Comparison of ENCODE assay signal across 8 cellular contexts in genomic region chr3:44992555-44993470, GRCh38. TPM values are rescaled to one million over a fixed set of nuclear protein-coding genes. Genes with fewer than 3 reads are reported as not detected.
A peak's percentile ranks its signal among the peaks of the same experiment; 100 is the strongest.
DNase-seq lines count a peak whose midpoint lies in the region; ATAC-seq and TF ChIP-seq lines count a peak whose summit lies in the region.

No MANE protein-coding gene starts in this region.

- H3K27me3 ChIP-seq in Peyer's patch (no peaks in the 10 kb centered on the region), spleen (replicated peaks in 1 of 7) (no peaks in the 10 kb centered on the region)

- TF ChIP-seq POLR2A in Peyer's patch (IDR thresholded peaks at IDR 0.05) (no peak), spleen (IDR thresholded peaks at IDR 0.05) (no peak)

- no peaks in the 10 kb centered on the region for H3K9me3 Mint-ChIP-seq in activated CD8-positive, alpha-beta memory T cell treated with anti-CD3 and anti-CD28 coated beads, Interleukin-2, amount 10 ng/mL, durations not matched to agents 7 days and 5 days (ENCODE audit: low read depth)

- peaks cover 0 to 29% (median 5%) of the 10 kb centered on the region in 4 donors for H3K4me1 ChIP-seq in Peyer's patch
- peaks cover 0 to 24% (median 7%) of the 10 kb centered on the region in 6 donors for H3K4me1 ChIP-seq in spleen

- CTCF ChIA-PET in activated CD8-positive, alpha-beta memory T cell treated with anti-CD3 and anti-CD28 coated beads, Interleukin-2, amount 10 ng/mL, durations not matched to agents 7 days and 5 days (lab: Charles Lee): interaction anchor here (0.7 to 2.9 kb wide), 9 partner anchors 8 to 217 kb away, joined by 3 to 17 read pairs (median 4); partner anchors contain the start of genes EXOSC7 and ZDHHC3

- no peak overlapping the region for H3K4me3 Mint-ChIP-seq in activated CD8-positive, alpha-beta memory T cell treated with anti-CD3 and anti-CD28 coated beads, Interleukin-2, amount 10 ng/mL, durations not matched to agents 7 days and 5 days

- peaks cover 0 to 46% (median 0%) of the 10 kb centered on the region in 3 donors for H3K36me3 ChIP-seq in Peyer's patch
- peaks cover 0 to 79% (median 43%) of the 10 kb centered on the region in 6 donors for H3K36me3 ChIP-seq in spleen

- 60 to 81% (median 71%) methylated on average over 7 of the region's 7 CpGs for WGBS in spleen, 5 donors

- TF ChIP-seq CTCF in Peyer's patch (IDR thresholded peaks at IDR 0.05): peak; percentile 27 to 48 (median 43)
- TF ChIP-seq CTCF in spleen (IDR thresholded peaks at IDR 0.05 in 8 of 11, conservative IDR thresholded peaks at IDR 0.05 in 3 of 11): peak in 10 of 11 experiments; percentile 12 to 71 (median 56)

- H3K27ac ChIP-seq in Peyer's patch (peak overlapping the region in 1 of 4 donors; percentile 60), spleen (peak overlapping the region in 2 of 8 donors; percentile 1 to 26)

- H3K4me3 ChIP-seq in Peyer's patch (no peak overlapping the region), spleen (no peak overlapping the region)

- H3K4me1 Mint-ChIP-seq in activated CD8-positive, alpha-beta memory T cell treated with anti-CD3 and anti-CD28 coated beads, Interleukin-2, amount 10 ng/mL, durations not matched to agents 7 days and 5 days: peaks cover 29% of the 10 kb centered on the region

- intact Hi-C loops in spleen (cut with DNase I; ENCODE audit: low total_unique reads): no loop called here

- no peaks in the 10 kb centered on the region for H3K27me3 Mint-ChIP-seq in activated CD8-positive, alpha-beta memory T cell treated with anti-CD3 and anti-CD28 coated beads, Interleukin-2, amount 10 ng/mL, durations not matched to agents 7 days and 5 days

- DNase-seq in activated CD8-positive, alpha-beta memory T cell treated with anti-CD3 and anti-CD28 coated beads, Interleukin-2, amount 50 U/mL, for 4 hours: peak; percentile 27
- no peak for DNase-seq in activated CD8-positive, alpha-beta memory T cell treated with anti-CD3 and anti-CD28 coated beads, Interleukin-2, amount 10 ng/mL, durations not matched to agents 7 days and 5 days
- DNase-seq in Peyer's patch: peak in 1 of 3 donors; percentile 55
- peak; percentile 35 for DNase-seq in fibroblast of peridontal ligament (ENCODE audit: extremely low read depth)
- no peak for DNase-seq in spleen
- no peak for DNase-seq in DMS153 treated with DMSO at 0.1 percent for 48 hours (lab: John Stamatoyannopoulos, UW; ENCODE audit: unreplicated experiment)
- no peak for DNase-seq in activated CD4-positive, alpha-beta T cell treated with anti-CD3 and anti-CD28 coated beads for 1 hour

- H3K9me3 ChIP-seq in Peyer's patch: no peaks in the 10 kb centered on the region
- H3K9me3 ChIP-seq in spleen: no peaks in the 10 kb centered on the region

- ATAC-seq in activated CD8-positive, alpha-beta memory T cell treated with anti-CD3 and anti-CD28 coated beads, Interleukin-2, amount 10 ng/mL, durations not matched to agents 7 days and 5 days: no peak
- no peak for ATAC-seq in GM18858 (IDR thresholded peaks at IDR 0.05; ENCODE audit: unreplicated experiment)

- no peak overlapping the region for H3K27ac Mint-ChIP-seq in activated CD8-positive, alpha-beta memory T cell treated with anti-CD3 and anti-CD28 coated beads, Interleukin-2, amount 10 ng/mL, durations not matched to agents 7 days and 5 days

- H3K36me3 Mint-ChIP-seq in activated CD8-positive, alpha-beta memory T cell treated with anti-CD3 and anti-CD28 coated beads, Interleukin-2, amount 10 ng/mL, durations not matched to agents 7 days and 5 days: peaks cover 47% of the 10 kb centered on the region

RNA-seq across cellular contexts. Expression of gene EXOSC7, which starts 16.8 kb away (rescaled TPM):
- total RNA-seq in activated CD8-positive, alpha-beta memory T cell treated with anti-CD3 and anti-CD28 coated beads, Interleukin-2, amount 10 ng/mL, durations not matched to agents 7 days and 5 days: 10 to 100 TPM; 51.3 to 66.1 TPM
- total RNA-seq in Peyer's patch (10 to 100 TPM; 19.8 to 66.0 (median 28.6) TPM), spleen (10 to 100 TPM; 28.4 to 42.8 (median 33.6) TPM)
- 10 to 100 TPM; 32.1 to 43.7 (median 43.1) TPM for polyA plus RNA-seq in spleen

RNA-seq across cellular contexts. Expression of gene ZDHHC3, which starts 16.8 kb away (rescaled TPM):
- total RNA-seq in activated CD8-positive, alpha-beta memory T cell treated with anti-CD3 and anti-CD28 coated beads, Interleukin-2, amount 10 ng/mL, durations not matched to agents 7 days and 5 days: 10 to 100 TPM; 54.0 to 54.9 TPM
- total RNA-seq in Peyer's patch (100 to 1,000 TPM in 3 of 4 donors, 10 to 100 TPM in 1; 70.1 to 190 (median 152) TPM), spleen (10 to 100 TPM; 57.3 to 79.2 (median 70.1) TPM)
- 10 to 100 TPM; 15.2 to 25.3 (median 17.4) TPM for polyA plus RNA-seq in spleen

RNA-seq across cellular contexts. Expression of gene CLEC3B, which starts 33.3 kb away (rescaled TPM):
- total RNA-seq in activated CD8-positive, alpha-beta memory T cell treated with anti-CD3 and anti-CD28 coated beads, Interleukin-2, amount 10 ng/mL, durations not matched to agents 7 days and 5 days: not detected
- total RNA-seq in Peyer's patch (10 to 100 TPM; 11.6 to 47.9 (median 32.7) TPM), spleen (100 to 1,000 TPM; 156 to 409 (median 295) TPM)
- 100 to 1,000 TPM in 1 of 3 donors, 10 to 100 TPM in 2; 68.6 to 225 (median 91.3) TPM for polyA plus RNA-seq in spleen

Comparison
In these comparisons a context has a peak if more than half of its experiments do, and no peak if none do; other contexts are left out.
1. DNase-seq: peak in activated CD8-positive, alpha-beta memory T cell treated with anti-CD3 and anti-CD28 coated beads, Interleukin-2, amount 50 U/mL, for 4 hours (single experiment) and fibroblast of peridontal ligament (single experiment); none in activated CD8-positive, alpha-beta memory T cell treated with anti-CD3 and anti-CD28 coated beads, Interleukin-2, amount 10 ng/mL, durations not matched to agents 7 days and 5 days (single experiment), spleen (single experiment), DMS153 treated with DMSO at 0.1 percent for 48 hours (single experiment) and activated CD4-positive, alpha-beta T cell treated with anti-CD3 and anti-CD28 coated beads for 1 hour (single experiment).
2. RNA of gene CLEC3B, which starts 33.3 kb away (total RNA-seq): 156 to 409 TPM in spleen and 11.6 to 47.9 TPM in Peyer's patch; not detected in activated CD8-positive, alpha-beta memory T cell treated with anti-CD3 and anti-CD28 coated beads, Interleukin-2, amount 10 ng/mL, durations not matched to agents 7 days and 5 days; every median in the first group is over 10 times any median in the second.